In the genomic region with DNA sequence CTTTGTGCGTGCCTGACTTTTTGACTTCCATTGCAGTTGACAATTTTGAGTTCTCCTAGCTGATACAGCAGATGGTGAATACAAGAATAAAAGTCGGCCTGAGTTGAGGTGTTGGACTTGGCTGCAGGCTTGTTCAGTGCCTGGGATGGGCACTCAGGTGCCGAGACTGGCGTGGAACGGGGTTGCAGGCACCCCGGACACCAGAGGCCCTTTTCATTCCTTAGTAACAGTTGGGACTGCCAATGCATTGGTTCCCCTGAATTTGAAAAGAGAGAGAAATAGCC, we compare ENCODE assay signal across 9 cellular contexts. TPM values are rescaled to one million over a fixed set of nuclear protein-coding genes. Genes with fewer than 3 reads are reported as not detected.
DNase-seq lines count a peak whose midpoint lies in the region; ATAC-seq and TF ChIP-seq lines count a peak whose summit lies in the region.
"Had no signal": no experiment of that assay in that cellular context is flagged by ENCODE, and none has a peak within 500 bp of the region (broad histone marks: within the 10 kb centered on the region; RNA-seq: fewer than 3 reads in every experiment).

No MANE protein-coding gene starts in this region.

- H3K4me3 ChIP-seq in AG04449 (ENCODE audit: low read depth, low read length), result peak overlapping the region; percentile 92
- peak overlapping the region; percentile 96 for H3K4me3 ChIP-seq in Jurkat, Clone E6-1 (ENCODE audit: low read length)

- H3K27ac Mint-ChIP-seq in chondrocyte (ENCODE audit: unreplicated experiment) (peak overlapping the region; percentile 85), naive B cell (peak overlapping the region in 5 of 6 donors; percentile 41 to 73 (median 63))

- H3K4me3 Mint-ChIP-seq in chondrocyte (ENCODE audit: unreplicated experiment) (peak overlapping the region; percentile 84), naive B cell (peak overlapping the region; percentile 76 to 93 (median 86))

- no peak for DNase-seq in AG04449 (ENCODE audit: low read depth, low spot score)
- DNase-seq in Jurkat, Clone E6-1 (ENCODE audit: low read depth, low spot score), result no peak
- DNase-seq in chondrocyte (ENCODE audit: low spot score), result no peak
- no peak for DNase-seq in naive B cell
- no peak for DNase-seq in stimulated activated naive CD4-positive, alpha-beta T cell (lab: John Stamatoyannopoulos, UW)

- CTCF ChIA-PET in AG04449 (lab: Yijun Ruan, JAX), result interaction anchor here (1.1 to 1.4 kb wide), 2 partner anchors 21 to 58 kb away, joined by 3 to 4 read pairs; no protein-coding TSS in a partner anchor

- no peak for TF ChIP-seq CTCF in AG04449 (IDR thresholded peaks at IDR 0.05; ENCODE audit: insufficient read depth, low read length, missing control alignments)
- TF ChIP-seq CTCF in chondrocyte (IDR thresholded peaks at IDR 0.05), result no peak

- ATAC-seq in naive B cell (ENCODE audit: low read depth in 2 of 2), result no peak
- no peak for ATAC-seq in HG02885 (IDR thresholded peaks at IDR 0.05; ENCODE audit: poor library complexity, unreplicated experiment)
- ATAC-seq in HG03108 (IDR thresholded peaks at IDR 0.05; ENCODE audit: unreplicated experiment), result no peak
- no peak for ATAC-seq in GM18909 (IDR thresholded peaks at IDR 0.05; ENCODE audit: poor library complexity, unreplicated experiment)

- no peaks in the 10 kb centered on the region for H3K27me3 Mint-ChIP-seq in chondrocyte (ENCODE audit: low read depth)
- peaks cover 0 to 15% (median 15%) of the 10 kb centered on the region in 3 donors for H3K27me3 Mint-ChIP-seq in naive B cell

- H3K4me1 Mint-ChIP-seq in chondrocyte (ENCODE audit: low read depth) (peaks cover 49% of the 10 kb centered on the region), naive B cell (peaks cover 25 to 54% (median 49%) of the 10 kb centered on the region in 3 donors)

- no peaks in the 10 kb centered on the region for H3K9me3 Mint-ChIP-seq in chondrocyte (ENCODE audit: low read depth)
- H3K9me3 Mint-ChIP-seq in naive B cell, result no peaks in the 10 kb centered on the region

- no peaks in the 10 kb centered on the region for H3K36me3 Mint-ChIP-seq in chondrocyte (ENCODE audit: low read depth)
- no peaks in the 10 kb centered on the region for H3K36me3 Mint-ChIP-seq in naive B cell

- POLR2A ChIA-PET in AG04449 (lab: Yijun Ruan, JAX), result no interaction called here

RNA-seq across cellular contexts. Expression of a gene that starts 1.3 kb away (rescaled TPM):
- 29.4 TPM for polyA plus RNA-seq in Jurkat, Clone E6-1 (2012; ENCODE audit: insufficient read depth, insufficient read length)
- total RNA-seq in chondrocyte, result 24.6 to 34.1 TPM (median 25.9 TPM) in 3 replicates
- 10 to 100 TPM in 1 of 6 donors, 1 to 10 TPM in 5; 2.3 to 16.4 (median 5.2) TPM for polyA plus RNA-seq in naive B cell (ENCODE audit: low read depth in 6 of 6)

RNA-seq across cellular contexts. Expression of a gene that starts 16.8 kb away (rescaled TPM):
- polyA plus RNA-seq in Jurkat, Clone E6-1 (2012; ENCODE audit: insufficient read depth, insufficient read length), result 21.4 TPM
- 20.0 to 31.3 TPM (median 28.7 TPM) in 3 replicates for total RNA-seq in chondrocyte
- polyA plus RNA-seq in naive B cell (ENCODE audit: low read depth in 6 of 6), result 10 to 100 TPM; 17.3 to 31.5 (median 23.5) TPM

RNA-seq across cellular contexts. Expression of a gene that starts 17.0 kb away (rescaled TPM):
- polyA plus RNA-seq in Jurkat, Clone E6-1 (2012; ENCODE audit: insufficient read depth, insufficient read length), result 1.2 TPM
- total RNA-seq in chondrocyte, result 3.8 to 6.1 TPM (median 5.5 TPM) in 3 replicates
- 1 to 10 TPM; 2.1 to 4.8 (median 2.9) TPM for polyA plus RNA-seq in naive B cell (ENCODE audit: low read depth in 6 of 6)

RNA-seq across cellular contexts. Expression of a gene that starts 38.2 kb away (rescaled TPM):
- 8.3 TPM for polyA plus RNA-seq in Jurkat, Clone E6-1 (2012; ENCODE audit: insufficient read depth, insufficient read length)
- total RNA-seq in chondrocyte, result 6.5 to 11.4 TPM (median 7.7 TPM) in 3 replicates
- polyA plus RNA-seq in naive B cell (ENCODE audit: low read depth in 6 of 6), result 10 to 100 TPM; 28.5 to 89.8 (median 50.2) TPM
- total RNA-seq: M059J had no signal

RNA-seq across cellular contexts. Expression of a gene that starts 40.2 kb away (rescaled TPM):
- 1.1 TPM for polyA plus RNA-seq in Jurkat, Clone E6-1 (2012; ENCODE audit: insufficient read depth, insufficient read length)
- 2.6 to 2.9 TPM (median 2.7 TPM) in 3 replicates for total RNA-seq in chondrocyte
- polyA plus RNA-seq in naive B cell (ENCODE audit: low read depth in 6 of 6), result 1 to 10 TPM in 2 of 6 donors, under 1 TPM in 3, not detected in 1; 0.66 to 1.6 (median 0.92) TPM
